In the genomic region with DNA sequence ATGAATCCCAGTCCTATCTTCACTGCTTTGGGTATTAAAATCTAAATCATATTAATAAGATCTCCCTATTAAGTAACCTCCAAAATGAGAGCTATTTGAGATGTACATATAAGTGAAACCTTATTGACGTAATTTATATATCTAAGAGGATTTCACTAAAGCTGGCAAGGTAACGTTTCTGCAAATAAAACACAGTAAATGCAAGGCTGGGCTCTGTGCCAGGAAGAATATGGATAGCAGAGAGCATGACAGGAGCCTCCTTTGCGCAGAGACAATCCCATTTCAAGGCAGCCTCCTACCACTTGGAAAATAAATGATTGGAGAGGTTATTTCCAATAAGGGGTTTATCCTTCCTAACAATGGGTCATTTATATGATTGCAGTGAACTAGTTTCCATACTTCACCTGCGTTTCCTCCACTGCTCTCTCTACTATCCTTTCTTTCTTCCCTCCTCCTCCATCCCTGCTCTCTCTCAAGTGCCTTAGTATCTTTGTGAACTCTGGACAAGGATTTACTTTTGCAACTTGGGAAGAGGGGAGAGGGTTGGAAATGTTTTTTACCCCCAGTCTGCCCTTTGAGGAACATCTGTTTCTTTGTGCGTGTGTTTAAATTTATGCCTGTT, we compare ENCODE assay signal across 9 cellular contexts. TPM values are rescaled to one million over a fixed set of nuclear protein-coding genes. Genes with fewer than 3 reads are reported as not detected.
A peak's percentile ranks its signal among the peaks of the same experiment; 100 is the strongest.
DNase-seq lines count a peak whose midpoint lies in the region; ATAC-seq and TF ChIP-seq lines count a peak whose summit lies in the region.
"Had no signal": no experiment of that assay in that cellular context is flagged by ENCODE, and none has a peak within 500 bp of the region (broad histone marks: within the 10 kb centered on the region; RNA-seq: fewer than 3 reads in every experiment).

No MANE protein-coding gene starts in this region.

- no peak for TF ChIP-seq POLR2A in sigmoid colon (IDR thresholded peaks at IDR 0.05)

- POLR2A ChIA-PET in HEK293 (lab: Yijun Ruan, JAX): interaction anchor here (1.2 to 4.1 kb wide), 4 partner anchors 18 to 28 kb away, joined by 8 to 31 read pairs (median 14); no protein-coding TSS in a partner anchor

- H3K9me3 ChIP-seq in HEK293 (ENCODE audit: control insufficient read depth, insufficient read depth, low read depth, low read length) (no peaks in the 10 kb centered on the region), endodermal cell (ENCODE audit: control insufficient read depth, low read length) (no peaks in the 10 kb centered on the region), sigmoid colon (no peaks in the 10 kb centered on the region)

- H3K36me3 Mint-ChIP-seq in endodermal cell (ENCODE audit: low read depth): no peaks in the 10 kb centered on the region

- H3K4me1 Mint-ChIP-seq in endodermal cell: peaks cover 27% of the 10 kb centered on the region

- no peak for ATAC-seq in HG03108 (IDR thresholded peaks at IDR 0.05; ENCODE audit: unreplicated experiment)

- H3K9me3 Mint-ChIP-seq in endodermal cell: no peaks in the 10 kb centered on the region
- H3K9me3 Mint-ChIP-seq: activated B cell treated with CpG ODN at 0.5 μM for 24 hours had no signal

- no peak for TF ChIP-seq EP300 in sigmoid colon (IDR thresholded peaks at IDR 0.05)

- CTCF ChIA-PET in HEK293 (lab: Yijun Ruan, JAX): interaction anchor here (0.6 to 2.5 kb wide), 8 partner anchors 20 to 802 kb away, joined by 3 to 25 read pairs (median 3); no protein-coding TSS in a partner anchor

- no peak overlapping the region; the same call in 1 of the 2 replicates for H3K4me3 ChIP-seq in HEK293 (ENCODE audit: low read depth, low read length)
- peak overlapping the region; percentile 71 for H3K4me3 ChIP-seq in endodermal cell (ENCODE audit: low read length)
- H3K4me3 ChIP-seq in sigmoid colon: peak overlapping the region in 3 of 4 donors; percentile 20 to 95 (median 22)

- DNase-seq in NCI-H82 (lab: John Stamatoyannopoulos, UW) (peak; percentile 69), endodermal cell (no peak), sigmoid colon (no peak), COLO829 (ENCODE audit: low spot score) (no peak), KBM-7 (no peak), head of caudate nucleus (no peak)
- DNase-seq: activated B cell treated with CpG ODN at 0.5 μM for 24 hours had no signal

- no peak overlapping the region for H3K9ac ChIP-seq in endodermal cell (ENCODE audit: extremely low read depth, low read length, poor library complexity, severe bottlenecking)

- intact Hi-C loops in sigmoid colon (cut with DNase I) (loop anchor here (10.0 kb wide), 1 partner anchor 645 kb away; a partner anchor contains a TSS), head of caudate nucleus (cut with DNase I) (no loop called here)

- H3K36me3 ChIP-seq in HEK293 (ENCODE audit: control insufficient read depth in 2 of 2, insufficient read depth in 1 of 2, low read length in 2 of 2): no peaks in the 10 kb centered on the region
- no peaks in the 10 kb centered on the region for H3K36me3 ChIP-seq in endodermal cell (ENCODE audit: control insufficient read depth, insufficient read depth, low read length)
- no peaks in the 10 kb centered on the region for H3K36me3 ChIP-seq in sigmoid colon

- H3K27ac Mint-ChIP-seq in endodermal cell: peak overlapping the region; percentile 69

- H3K27ac ChIP-seq in HEK293 (ENCODE audit: extremely low read depth, low read depth, low read length) (peak overlapping the region; percentile 82), endodermal cell (ENCODE audit: low read depth, low read length) (peak overlapping the region; percentile 57), sigmoid colon (peak overlapping the region; percentile 95 to 97 (median 96))

- in situ Hi-C loops in KBM-7 (cut with MboI; ENCODE audit: low pct_unique_long_range_greater_than_20kb, low sequenced_read_pairs): no loop called here

- no peak for TF ChIP-seq CTCF in HEK293 (tag by site-specific recombination; IDR thresholded peaks at IDR 0.05)
- no peak for TF ChIP-seq CTCF in endodermal cell (conservative IDR thresholded peaks at IDR 0.05)
- no peak for TF ChIP-seq CTCF in sigmoid colon (IDR thresholded peaks at IDR 0.05)

- peaks cover 21% of the 10 kb centered on the region for H3K4me1 ChIP-seq in HEK293 (ENCODE audit: control insufficient read depth, insufficient read depth, low read length)
- peaks cover 2% of the 10 kb centered on the region for H3K4me1 ChIP-seq in endodermal cell (ENCODE audit: control insufficient read depth, insufficient read depth, low read length)
- peaks cover 0 to 46% (median 42%) of the 10 kb centered on the region in 4 donors for H3K4me1 ChIP-seq in sigmoid colon

- H3K27me3 Mint-ChIP-seq in endodermal cell (ENCODE audit: insufficient read depth): peaks cover 50% of the 10 kb centered on the region

- WGBS in endodermal cell (ENCODE audit: insufficient coverage in 1 of 2, insufficient read length in 1 of 2), 2 experiments: 44 to 93% methylated on average over 3 to 5 of the region's 5 CpGs
- WGBS in sigmoid colon, 2 donors: 14 to 46% methylated on average over 5 of the region's 5 CpGs

- H3K4me3 Mint-ChIP-seq in endodermal cell: peak overlapping the region; percentile 74

- peaks cover 56% of the 10 kb centered on the region for H3K27me3 ChIP-seq in endodermal cell (ENCODE audit: control insufficient read depth, insufficient read depth, low read length, poor library complexity, severe bottlenecking)
- H3K27me3 ChIP-seq in sigmoid colon: no peaks in the 10 kb centered on the region

TF ChIP-seq in HEK293, 187 proteins besides CTCF, POLR2A, EP300 and RAD21 (continues in another document):
- TF ChIP-seq ZBTB17 (tag by site-specific recombination; IDR thresholded peaks at IDR 0.05) (peak; percentile 95), PRDM1 (tag by site-specific recombination; IDR thresholded peaks at IDR 0.05) (peak; percentile 79), ZNF785 (tag by site-specific recombination; IDR thresholded peaks at IDR 0.05) (no peak), ZNF391 (tag by site-specific recombination; IDR thresholded peaks at IDR 0.05; ENCODE audit: borderline replicate concordance, low read depth) (no peak), ZNF366 (tag by site-specific recombination; conservative IDR thresholded peaks at IDR 0.05) (peak; percentile 94), ZFP41 (tag by site-specific recombination; IDR thresholded peaks at IDR 0.05; ENCODE audit: borderline replicate concordance) (no peak), RBAK (tag by site-specific recombination; IDR thresholded peaks at IDR 0.05) (no peak), ZNF10 (tag by site-specific recombination; IDR thresholded peaks at IDR 0.05) (no peak), ZNF174 (tag by site-specific recombination; IDR thresholded peaks at IDR 0.05) (no peak), ZNF76 (tag by site-specific recombination; IDR thresholded peaks at IDR 0.05; ENCODE audit: borderline replicate concordance, low read depth) (no peak), ZNF677 (tag by site-specific recombination; IDR thresholded peaks at IDR 0.05) (no peak)
- TF ChIP-seq, protein P1, sequence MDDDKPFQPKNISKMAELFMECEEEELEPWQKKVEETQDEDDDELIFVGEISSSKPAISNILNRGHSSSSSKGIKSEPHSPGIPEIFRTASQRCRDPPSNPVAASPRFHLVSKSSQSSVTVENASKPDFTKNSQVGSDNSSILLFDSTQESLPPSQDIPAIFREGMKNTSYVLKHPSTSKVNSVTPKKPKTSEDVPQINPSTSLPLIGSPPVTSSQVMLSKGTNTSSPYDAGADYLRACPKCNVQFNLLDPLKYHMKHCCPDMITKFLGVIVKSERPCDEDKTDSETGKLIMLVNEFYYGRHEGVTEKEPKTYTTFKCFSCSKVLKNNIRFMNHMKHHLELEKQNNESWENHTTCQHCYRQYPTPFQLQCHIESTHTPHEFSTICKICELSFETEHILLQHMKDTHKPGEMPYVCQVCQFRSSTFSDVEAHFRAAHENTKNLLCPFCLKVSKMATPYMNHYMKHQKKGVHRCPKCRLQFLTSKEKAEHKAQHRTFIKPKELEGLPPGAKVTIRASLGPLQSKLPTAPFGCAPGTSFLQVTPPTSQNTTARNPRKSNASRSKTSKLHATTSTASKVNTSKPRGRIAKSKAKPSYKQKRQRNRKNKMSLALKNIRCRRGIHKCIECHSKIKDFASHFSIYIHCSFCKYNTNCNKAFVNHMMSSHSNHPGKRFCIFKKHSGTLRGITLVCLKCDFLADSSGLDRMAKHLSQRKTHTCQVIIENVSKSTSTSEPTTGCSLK (tag by site-specific recombination; IDR thresholded peaks at IDR 0.05): no peak
- TF ChIP-seq, protein P2, sequence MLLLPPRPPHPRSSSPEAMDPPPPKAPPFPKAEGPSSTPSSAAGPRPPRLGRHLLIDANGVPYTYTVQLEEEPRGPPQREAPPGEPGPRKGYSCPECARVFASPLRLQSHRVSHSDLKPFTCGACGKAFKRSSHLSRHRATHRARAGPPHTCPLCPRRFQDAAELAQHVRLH (tag by site-specific recombination; IDR thresholded peaks at IDR 0.05): peak; percentile 21; the same call in 1 of the 2 replicates
- TF ChIP-seq, protein P3, sequence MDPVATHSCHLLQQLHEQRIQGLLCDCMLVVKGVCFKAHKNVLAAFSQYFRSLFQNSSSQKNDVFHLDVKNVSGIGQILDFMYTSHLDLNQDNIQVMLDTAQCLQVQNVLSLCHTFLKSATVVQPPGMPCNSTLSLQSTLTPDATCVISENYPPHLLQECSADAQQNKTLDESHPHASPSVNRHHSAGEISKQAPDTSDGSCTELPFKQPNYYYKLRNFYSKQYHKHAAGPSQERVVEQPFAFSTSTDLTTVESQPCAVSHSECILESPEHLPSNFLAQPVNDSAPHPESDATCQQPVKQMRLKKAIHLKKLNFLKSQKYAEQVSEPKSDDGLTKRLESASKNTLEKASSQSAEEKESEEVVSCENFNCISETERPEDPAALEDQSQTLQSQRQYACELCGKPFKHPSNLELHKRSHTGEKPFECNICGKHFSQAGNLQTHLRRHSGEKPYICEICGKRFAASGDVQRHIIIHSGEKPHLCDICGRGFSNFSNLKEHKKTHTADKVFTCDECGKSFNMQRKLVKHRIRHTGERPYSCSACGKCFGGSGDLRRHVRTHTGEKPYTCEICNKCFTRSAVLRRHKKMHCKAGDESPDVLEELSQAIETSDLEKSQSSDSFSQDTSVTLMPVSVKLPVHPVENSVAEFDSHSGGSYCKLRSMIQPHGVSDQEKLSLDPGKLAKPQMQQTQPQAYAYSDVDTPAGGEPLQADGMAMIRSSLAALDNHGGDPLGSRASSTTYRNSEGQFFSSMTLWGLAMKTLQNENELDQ (tag by site-specific recombination; IDR thresholded peaks at IDR 0.05; ENCODE audit: low read depth): no peak

RNA-seq across cellular contexts. Expression of a gene that starts 3.0 kb away (rescaled TPM):
- total RNA-seq in endodermal cell: 1 to 10 TPM; 2.3 to 3.8 TPM
- polyA plus RNA-seq in endodermal cell (2013, experiment 1 of 2): 3.7 TPM
- polyA plus RNA-seq in endodermal cell (2013, experiment 2 of 2): 5.1 TPM
- 100 to 1,000 TPM in 1 of 4 donors, 10 to 100 TPM in 3; 79.7 to 154 (median 89.1) TPM for total RNA-seq in sigmoid colon
- 1 to 10 TPM; 2.3 to 7.6 (median 4.2) TPM for polyA plus RNA-seq in sigmoid colon

Comparison
In these comparisons a context has a peak if more than half of its experiments do, and no peak if none do; other contexts are left out.
1. RNA of a gene that starts 3.0 kb away (total RNA-seq): 79.7 to 154 TPM in sigmoid colon; 2.3 to 3.8 TPM in endodermal cell; every median in the first group is over 10 times any median in the second.
2. Peak in every context shown above with its lines, with median percentiles within 50 percentile points of each other: H3K27ac ChIP-seq.